Comparison of ENCODE assay signal across 8 cellular contexts in genomic region chr12:122981036-122981471, GRCh38. TPM values are rescaled to one million over a fixed set of nuclear protein-coding genes. Genes with fewer than 3 reads are reported as not detected.
DNase-seq lines count a peak whose midpoint lies in the region; ATAC-seq and TF ChIP-seq lines count a peak whose summit lies in the region.

No MANE protein-coding gene starts in this region.

- H3K9me3 ChIP-seq in mucosa of rectum (ENCODE audit: control insufficient read depth in 2 of 2, low read length in 2 of 2) = no peaks in the 10 kb centered on the region

- H3K27ac ChIP-seq in cingulate gyrus (ENCODE audit: low read depth, low read length) (peak overlapping the region; percentile 69), mucosa of rectum (ENCODE audit: low read depth in 2 of 2, low read length in 2 of 2) (peak overlapping the region; percentile 50 to 80)

- H3K4me1 Mint-ChIP-seq in CD14-positive monocyte = peaks cover 66% of the 10 kb centered on the region

- H3K9me3 Mint-ChIP-seq in CD14-positive monocyte = no peaks in the 10 kb centered on the region

- H3K9ac ChIP-seq in mucosa of rectum (ENCODE audit: low read depth in 1 of 2, low read length in 2 of 2) = peak overlapping the region; percentile 74 to 82

- no peak for TF ChIP-seq CTCF in CD14-positive monocyte (IDR thresholded peaks at IDR 0.05)

- H3K36me3 ChIP-seq in mucosa of rectum (ENCODE audit: control insufficient read depth in 2 of 2, insufficient read depth in 2 of 2, low read length in 2 of 2) = peaks cover 0 to 13% of the 10 kb centered on the region in 2 donors

- intact Hi-C loops in CD14-positive monocyte (cut with micrococcal nuclease) = loop anchor here in 1 of 2 donors (2.0 kb wide), 1 partner anchor 170 kb away; the partner anchor contains the start of gene PITPNM2

- peaks cover 29 to 47% of the 10 kb centered on the region in 2 donors for H3K4me1 ChIP-seq in mucosa of rectum (ENCODE audit: control insufficient read depth in 2 of 2, insufficient read depth in 2 of 2, low read length in 2 of 2)

- ATAC-seq in GM21360 (IDR thresholded peaks at IDR 0.05; ENCODE audit: unreplicated experiment) (peak; percentile 28), HG03469 (IDR thresholded peaks at IDR 0.05; ENCODE audit: unreplicated experiment) (no peak)

- H3K27me3 Mint-ChIP-seq in CD14-positive monocyte (ENCODE audit: low read depth in 3 of 3) = no peaks in the 10 kb centered on the region

- no peaks in the 10 kb centered on the region for H3K27me3 ChIP-seq in mucosa of rectum (ENCODE audit: control insufficient read depth in 2 of 2, insufficient read depth in 2 of 2, low read length in 2 of 2)

- DNase-seq in CD14-positive monocyte (ENCODE audit: low spot score) = no peak
- peak; percentile 30 for DNase-seq in NAMALWA (ENCODE audit: low spot score)
- DNase-seq in globus pallidus (ENCODE audit: low spot score) = no peak
- no peak for DNase-seq in inferior parietal cortex (ENCODE audit: extremely low spot score)

- peak overlapping the region; percentile 71 to 89 (median 83) for H3K27ac Mint-ChIP-seq in CD14-positive monocyte

- H3K36me3 Mint-ChIP-seq in CD14-positive monocyte = peaks cover 13 to 29% of the 10 kb centered on the region in 2 donors

- H3K4me3 Mint-ChIP-seq in CD14-positive monocyte = peak overlapping the region; percentile 89 to 94

- peak overlapping the region; percentile 84 to 85 for H3K4me3 ChIP-seq in mucosa of rectum (ENCODE audit: low read length in 2 of 2)

RNA-seq across cellular contexts. Expression of gene ARL6IP4, which starts 0.6 kb away (rescaled TPM):
- 100 to 1,000 TPM; 152 to 167 TPM for polyA plus RNA-seq in CD14-positive monocyte

RNA-seq across cellular contexts. Expression of gene OGFOD2, which starts 6.0 kb away (rescaled TPM):
- 10 to 100 TPM; 13.0 to 13.6 TPM for polyA plus RNA-seq in CD14-positive monocyte

RNA-seq across cellular contexts. Expression of gene ABCB9, which starts 14.8 kb away (rescaled TPM):
- under 1 TPM; 0.14 to 0.22 TPM for polyA plus RNA-seq in CD14-positive monocyte
